14 cellular contexts compared by ENCODE assay signal in genomic region chr16:31868164-31868563, GRCh38. TPM values are rescaled to one million over a fixed set of nuclear protein-coding genes. Genes with fewer than 3 reads are reported as not detected.
DNase-seq lines count a peak whose midpoint lies in the region; ATAC-seq and TF ChIP-seq lines count a peak whose summit lies in the region.
"Had no signal": no experiment of that assay in that cellular context is flagged by ENCODE, and none has a peak within 500 bp of the region (broad histone marks: within the 10 kb centered on the region; RNA-seq: fewer than 3 reads in every experiment).

No MANE protein-coding gene starts in this region.

- H3K27me3 Mint-ChIP-seq in activated T-cell treated with anti-CD3 and anti-CD28 coated beads, Interleukin-2, amount 50 U/mL, for 24 hours, result no peaks in the 10 kb centered on the region
- H3K27me3 Mint-ChIP-seq in CD4-positive, alpha-beta memory T cell, result no peaks in the 10 kb centered on the region
- H3K27me3 Mint-ChIP-seq in naive thymus-derived CD8-positive, alpha-beta T cell, result no peaks in the 10 kb centered on the region
- H3K27me3 Mint-ChIP-seq: activated CD4-positive, alpha-beta T cell treated with anti-CD3 and anti-CD28 coated beads for 36 hours; stimulated activated naive CD8-positive, alpha-beta T cell treated with anti-CD3 and anti-CD28 coated beads, Interleukin-15, amount 100 ng/mL, for 72 hours had no signal

- POLR2A ChIA-PET in CD4-positive, alpha-beta memory T cell (lab: Charles Lee; ENCODE audit: partially characterized antibody), result interaction anchor here (1.0 to 2.5 kb wide), 11 partner anchors 10 to 946 kb away, joined by 3 to 33 read pairs (median 7); partner anchors contain the start of genes ARMC5, RUSF1, ZNF646 and ZNF668
- POLR2A ChIA-PET in naive thymus-derived CD8-positive, alpha-beta T cell (lab: Charles Lee), result interaction anchor here (1.1 to 2.5 kb wide), 3 partner anchors 360 to 509 kb away, joined by 3 to 14 read pairs (median 10); partner anchors contain the start of genes ARMC5 and RUSF1

- H3K9me3 ChIP-seq in CD4-positive, alpha-beta memory T cell (ENCODE audit: control insufficient read depth in 1 of 2, low read length in 2 of 2), result no peaks in the 10 kb centered on the region
- H3K9me3 ChIP-seq in OCI-LY3 (ENCODE audit: insufficient read depth, low read length) (no peaks in the 10 kb centered on the region), Karpas-422 (ENCODE audit: low read length) (no peaks in the 10 kb centered on the region)
- H3K9me3 ChIP-seq: heart right ventricle, spleen, thoracic aorta had no signal

- H3K27ac ChIP-seq in CD4-positive, alpha-beta memory T cell (ENCODE audit: low read depth, low read length), result no peak overlapping the region
- H3K27ac ChIP-seq in OCI-LY3 (ENCODE audit: low read length) (no peak overlapping the region), Karpas-422 (ENCODE audit: low read length) (no peak overlapping the region)
- H3K27ac ChIP-seq: thoracic aorta, VCaP had no signal

- intact Hi-C loops in CD4-positive, alpha-beta memory T cell (cut with micrococcal nuclease), result loop anchor here (1.0 to 10.0 kb wide), 9 partner anchors 155 to 1023 kb away; partner anchors contain the start of genes FBXL19, RUSF1, SETD1A and STX4

- H3K9me3 Mint-ChIP-seq in activated T-cell treated with anti-CD3 and anti-CD28 coated beads, Interleukin-2, amount 50 U/mL, for 24 hours, result peaks cover 11% of the 10 kb centered on the region
- no peaks in the 10 kb centered on the region for H3K9me3 Mint-ChIP-seq in CD4-positive, alpha-beta memory T cell
- H3K9me3 Mint-ChIP-seq in naive thymus-derived CD8-positive, alpha-beta T cell, result no peaks in the 10 kb centered on the region
- H3K9me3 Mint-ChIP-seq: brain; stimulated activated naive CD8-positive, alpha-beta T cell treated with anti-CD3 and anti-CD28 coated beads, Interleukin-15, amount 100 ng/mL, for 72 hours had no signal

- TF ChIP-seq CTCF in OCI-LY3 (IDR thresholded peaks at IDR 0.05; ENCODE audit: low read depth, low read length), result no peak

- no peak for ATAC-seq in naive thymus-derived CD8-positive, alpha-beta T cell
- no peak for ATAC-seq in GM18511 (IDR thresholded peaks at IDR 0.05; ENCODE audit: unreplicated experiment)

- no peak overlapping the region for H3K4me3 Mint-ChIP-seq in activated T-cell treated with anti-CD3 and anti-CD28 coated beads, Interleukin-2, amount 50 U/mL, for 24 hours
- H3K4me3 Mint-ChIP-seq in CD4-positive, alpha-beta memory T cell, result peak overlapping the region in 2 of 8 donors; percentile 5 to 56
- H3K4me3 Mint-ChIP-seq in naive thymus-derived CD8-positive, alpha-beta T cell, result peak overlapping the region in 2 of 10 donors; percentile 48 to 66

- peaks cover 42% of the 10 kb centered on the region for H3K4me1 ChIP-seq in CD4-positive, alpha-beta memory T cell (ENCODE audit: insufficient read depth, low read length)
- H3K4me1 ChIP-seq in OCI-LY3 (ENCODE audit: low read length), result peaks cover 29% of the 10 kb centered on the region
- H3K4me1 ChIP-seq in Karpas-422 (ENCODE audit: low read length), result peaks cover 21% of the 10 kb centered on the region

- H3K4me1 Mint-ChIP-seq in activated T-cell treated with anti-CD3 and anti-CD28 coated beads, Interleukin-2, amount 50 U/mL, for 24 hours (ENCODE audit: low read depth), result peaks cover 53% of the 10 kb centered on the region
- peaks cover 30 to 49% (median 35%) of the 10 kb centered on the region in 4 donors for H3K4me1 Mint-ChIP-seq in CD4-positive, alpha-beta memory T cell
- peaks cover 11 to 56% (median 34%) of the 10 kb centered on the region in 4 donors for H3K4me1 Mint-ChIP-seq in naive thymus-derived CD8-positive, alpha-beta T cell

- no peaks in the 10 kb centered on the region for H3K9me2 ChIP-seq in Karpas-422 (replicated peaks; ENCODE audit: insufficient read depth, low read length)

- no peaks in the 10 kb centered on the region for H3K27me3 ChIP-seq in CD4-positive, alpha-beta memory T cell (ENCODE audit: insufficient read depth, low read length)
- peaks cover 16% of the 10 kb centered on the region for H3K27me3 ChIP-seq in OCI-LY3 (ENCODE audit: low read depth, low read length)
- H3K27me3 ChIP-seq in Karpas-422 (ENCODE audit: low read length), result no peaks in the 10 kb centered on the region; the same call in 1 of the 2 replicates
- H3K27me3 ChIP-seq: spleen had no signal

- H3K4me3 ChIP-seq in CD4-positive, alpha-beta memory T cell (ENCODE audit: low read length in 2 of 2), result no peak overlapping the region
- H3K4me3 ChIP-seq in OCI-LY3 (ENCODE audit: low read length) (no peak overlapping the region), Karpas-422 (ENCODE audit: low read length) (no peak overlapping the region)

- no peak for DNase-seq in activated T-cell treated with anti-CD3 and anti-CD28 coated beads, Interleukin-2, amount 50 U/mL, for 24 hours
- DNase-seq in activated T-cell treated with anti-CD3 and anti-CD28 coated beads for 4 hours (no peak), Karpas-422 (no peak)
- DNase-seq in CD4-positive, alpha-beta memory T cell, result no peak
- DNase-seq in naive thymus-derived CD8-positive, alpha-beta T cell, result no peak

- H4K20me1 ChIP-seq in OCI-LY3 (ENCODE audit: insufficient read depth, low read length) (no peaks in the 10 kb centered on the region), Karpas-422 (ENCODE audit: insufficient read depth, low read depth, low read length) (no peaks in the 10 kb centered on the region)

- H3K9ac ChIP-seq in OCI-LY3 (ENCODE audit: low read length), result no peak overlapping the region
- no peak overlapping the region for H3K9ac ChIP-seq in Karpas-422 (ENCODE audit: low read length)

- peak overlapping the region; percentile 91 for H3K4me2 ChIP-seq in OCI-LY3 (ENCODE audit: low read length)
- no peak overlapping the region for H3K4me2 ChIP-seq in Karpas-422 (ENCODE audit: low read depth, low read length, poor library complexity, severe bottlenecking)

- no peaks in the 10 kb centered on the region for H3K36me3 Mint-ChIP-seq in activated T-cell treated with anti-CD3 and anti-CD28 coated beads, Interleukin-2, amount 50 U/mL, for 24 hours (ENCODE audit: low read depth)
- H3K36me3 Mint-ChIP-seq in CD4-positive, alpha-beta memory T cell, result no peaks in the 10 kb centered on the region
- H3K36me3 Mint-ChIP-seq in naive thymus-derived CD8-positive, alpha-beta T cell, result no peaks in the 10 kb centered on the region
- H3K36me3 Mint-ChIP-seq: brain had no signal

- CTCF ChIA-PET in CD4-positive, alpha-beta memory T cell (lab: Charles Lee; ENCODE audit: partially characterized antibody), result interaction anchor here (0.8 to 3.5 kb wide), 23 partner anchors 9 to 1023 kb away, joined by 3 to 78 read pairs (median 11); partner anchors contain the start of genes ARMC5, HSD3B7, PRSS8 and ZNF843

- H2AFZ ChIP-seq in OCI-LY3 (ENCODE audit: low read depth, low read length) (no peak overlapping the region), Karpas-422 (ENCODE audit: low read length) (no peak overlapping the region)

- H3K36me3 ChIP-seq in CD4-positive, alpha-beta memory T cell (ENCODE audit: insufficient read depth, low read length), result no peaks in the 10 kb centered on the region
- H3K36me3 ChIP-seq in OCI-LY3 (replicated peaks; ENCODE audit: low read depth, low read length) (no peaks in the 10 kb centered on the region), Karpas-422 (ENCODE audit: insufficient read depth, low read length) (no peaks in the 10 kb centered on the region)
- H3K36me3 ChIP-seq: heart right ventricle, spleen, thoracic aorta had no signal

- peak overlapping the region; percentile 98 for H3K27ac Mint-ChIP-seq in activated T-cell treated with anti-CD3 and anti-CD28 coated beads, Interleukin-2, amount 50 U/mL, for 24 hours
- H3K27ac Mint-ChIP-seq in CD4-positive, alpha-beta memory T cell, result peak overlapping the region in 5 of 7 donors; percentile 5 to 90 (median 55)
- H3K27ac Mint-ChIP-seq in naive thymus-derived CD8-positive, alpha-beta T cell, result peak overlapping the region in 6 of 10 donors; percentile 49 to 93 (median 64)

- H3K79me2 ChIP-seq in OCI-LY3 (ENCODE audit: low read length) (peaks cover 3% of the 10 kb centered on the region; the same call in 1 of the 2 replicates), Karpas-422 (ENCODE audit: low read length) (no peaks in the 10 kb centered on the region)

RNA-seq across cellular contexts. Expression of gene ZNF267, which starts 5.4 kb away (rescaled TPM):
- 10 to 100 TPM; 47.4 to 51.9 TPM for total RNA-seq in CD4-positive, alpha-beta memory T cell
- polyA plus RNA-seq in CD4-positive, alpha-beta memory T cell, result 10 to 100 TPM; 12.4 to 17.3 TPM
- total RNA-seq in naive thymus-derived CD8-positive, alpha-beta T cell, result 10 to 100 TPM; 48.1 to 49.2 TPM
- 1 to 10 TPM; 7.3 to 8.1 (median 8.0) TPM for polyA plus RNA-seq in naive thymus-derived CD8-positive, alpha-beta T cell
- 19.9 and 30.9 TPM in 2 replicates for total RNA-seq in Karpas-422 (2014; rRNA removed; shearing (Covaris generic); ENCODE audit: low replicate concordance)
